Comparison of ENCODE assay signal across 14 cellular contexts in the genomic region with DNA sequence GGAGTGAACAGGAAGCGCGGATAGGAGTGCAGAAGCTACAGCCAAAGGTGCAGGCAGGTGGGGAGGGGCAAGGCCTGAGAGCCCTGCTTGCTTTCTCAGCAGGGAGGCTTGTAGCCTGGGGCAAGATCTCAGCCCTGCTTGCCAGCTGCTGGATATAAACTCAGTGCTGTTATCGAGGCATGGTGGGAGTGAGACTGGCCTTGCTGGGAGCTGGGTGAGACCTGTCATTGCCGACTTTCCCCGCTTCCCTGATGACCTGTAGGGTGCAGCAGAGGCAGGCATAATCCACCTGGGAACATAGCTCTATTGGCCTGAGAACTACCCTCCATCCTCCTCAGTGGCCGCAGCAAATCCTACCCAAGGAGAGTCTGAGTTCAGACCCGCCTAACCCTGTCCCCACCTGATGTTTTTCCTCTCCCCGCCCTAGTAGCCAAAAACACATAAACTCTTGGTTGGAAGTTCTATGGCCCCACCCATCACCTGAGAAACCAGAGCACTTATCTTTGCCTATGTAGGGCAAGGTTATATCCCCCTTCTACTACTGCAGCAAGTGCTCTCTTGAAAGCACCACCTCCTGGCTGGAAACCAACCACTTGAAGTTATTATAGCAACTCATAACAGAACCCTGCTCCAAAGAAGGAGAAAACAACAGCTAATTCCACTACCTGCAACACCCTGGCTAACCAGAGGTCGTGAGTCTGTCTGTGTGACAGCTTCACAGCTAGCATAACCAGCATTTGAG.
DNase-seq lines count a peak whose midpoint lies in the region; ATAC-seq, FAIRE-seq and TF ChIP-seq lines count a peak whose summit lies in the region.
"Had no signal": no experiment of that assay in that cellular context is flagged by ENCODE, and none has a peak within 500 bp of the region (broad histone marks: within the 10 kb centered on the region; RNA-seq: fewer than 3 reads in every experiment).

No MANE protein-coding gene starts in this region.

- 0% methylated on average over 8 of the region's 9 CpGs for WGBS in K562 (ENCODE audit: insufficient coverage, low coverage, missing lambda C conversion rate)
- 92 to 97% methylated on average over 9 of the region's 9 CpGs for WGBS in pancreas, 2 donors

- H3K27me3 ChIP-seq in K562 (ENCODE audit: control insufficient read depth in 2 of 2, insufficient read depth in 2 of 2, low read length in 2 of 2) (no peaks in the 10 kb centered on the region; a peak in 1 of 5 replicates), upper lobe of right lung (no peaks in the 10 kb centered on the region), pancreas (no peaks in the 10 kb centered on the region)

- CTCF ChIA-PET in K562 (lab: Yijun Ruan, JAX; ENCODE audit: low intra/inter-chr PET ratio) = no interaction called here

- TF ChIP-seq POLR2A in K562 (conservative IDR thresholded peaks at IDR 0.05) = no peak

- no peaks in the 10 kb centered on the region for H3K79me2 ChIP-seq in K562 (ENCODE audit: control insufficient read depth, insufficient read depth, low read length)

- H3K27ac ChIP-seq in K562 (ENCODE audit: extremely low read depth, low read depth, low read length) (no peak overlapping the region), upper lobe of right lung (no peak overlapping the region), pancreas (no peak overlapping the region)

- no peak for DNase-seq in Right ventricle myocardium superior
- DNase-seq in left cardiac atrium = no peak
- peak; percentile 30 for DNase-seq in NCI-H187 treated with DMSO at 0.1 percent for 48 hours (lab: John Stamatoyannopoulos, UW)
- DNase-seq in K562 (ENCODE audit: extremely low read depth in 1 of 4, low spot score in 3 of 4) = peak in 1 of 4 experiments; percentile 3
- DNase-seq in upper lobe of right lung = peak; percentile 64
- no peak for DNase-seq in pancreas
- DNase-seq in RPMI8226 = no peak
- DNase-seq: activated CD8-positive, alpha-beta T cell treated with anti-CD3 and anti-CD28 coated beads, Interleukin-2, amount 10 ng/mL, durations not matched to agents 7 days and 5 days; activated effector memory CD4-positive, alpha-beta T cell treated with Interleukin-2 at 50 U/mL for 16 hours; midbrain; MV-4-11; NCI-H774 had no signal

- H2AFZ ChIP-seq in K562 (ENCODE audit: low read depth, low read length) = no peak overlapping the region

- no TSS peak for BruUV-seq in K562 (replicated peaks; lab: Mats Ljungman, UMichigan)

- H3K36me3 ChIP-seq in K562 (ENCODE audit: control insufficient read depth, insufficient read depth, low read length) = no peaks in the 10 kb centered on the region
- H3K36me3 ChIP-seq in upper lobe of right lung = no peaks in the 10 kb centered on the region
- no peaks in the 10 kb centered on the region for H3K36me3 ChIP-seq in pancreas

- FAIRE-seq in K562 (lab: Jason Lieb, UNC) (no peak), pancreas (lab: Jason Lieb, UNC) (no peak)

- intact Hi-C loops in Right ventricle myocardium superior (cut with DNase I) (no loop called here), left cardiac atrium (cut with DNase I) (no loop called here), K562 (cut with micrococcal nuclease) (no loop called here), upper lobe of right lung (cut with DNase I) (no loop called here), pancreas (cut with DNase I) (no loop called here)

- in situ Hi-C loops in K562 (cut with MboI) = no loop called here

- no peak overlapping the region for H3K4me2 ChIP-seq in K562 (ENCODE audit: insufficient read depth, low read length)
- H3K4me2 ChIP-seq: smooth muscle cell had no signal

- no peak overlapping the region for H3K9ac ChIP-seq in K562 (ENCODE audit: insufficient read depth in 1 of 2, low read depth in 2 of 2, low read length in 2 of 2)

- H4K20me1 ChIP-seq in K562 (replicated peaks; ENCODE audit: control insufficient read depth, insufficient read depth, low read length) = no peaks in the 10 kb centered on the region

- H3K4me1 ChIP-seq in K562 (replicated peaks in 1 of 2; ENCODE audit: control insufficient read depth in 2 of 2, insufficient read depth in 2 of 2, low read length in 2 of 2) (no peaks in the 10 kb centered on the region), upper lobe of right lung (no peaks in the 10 kb centered on the region), pancreas (no peaks in the 10 kb centered on the region)

- TF ChIP-seq CTCF in K562 (IDR thresholded peaks at IDR 0.05 in 2 of 3, conservative IDR thresholded peaks at IDR 0.05 in 1 of 3; ENCODE audit: insufficient read depth in 2 of 3, low read depth in 1 of 3, low read length in 3 of 3) (peak in 1 of 3 experiments; percentile 3; a peak in 1 of 6 replicates), upper lobe of right lung (IDR thresholded peaks at IDR 0.05) (no peak), pancreas (IDR thresholded peaks at IDR 0.05) (no peak)

- TF ChIP-seq EP300 in K562 (IDR thresholded peaks at IDR 0.05; ENCODE audit: low read length) = no peak

- ATAC-seq in Right ventricle myocardium superior (ENCODE audit: poor library complexity) (peak; percentile 55), left cardiac atrium (no peak), K562 (peak; percentile 61; the same call in 2 of the 3 replicates), upper lobe of right lung (peak; percentile 95), pancreas (no peak), GM18907 (IDR thresholded peaks at IDR 0.05; ENCODE audit: unreplicated experiment) (no peak)
- ATAC-seq: activated CD8-positive, alpha-beta T cell treated with anti-CD3 and anti-CD28 coated beads, Interleukin-2, amount 10 ng/mL, durations not matched to agents 7 days and 5 days had no signal

- H3K9me3 ChIP-seq in K562 (replicated peaks; ENCODE audit: control insufficient read depth, insufficient read depth, low read depth, low read length) (no peaks in the 10 kb centered on the region), upper lobe of right lung (no peaks in the 10 kb centered on the region), pancreas (no peaks in the 10 kb centered on the region)

- TF ChIP-seq RAD21 in K562 (CRISPR knock-in tag; conservative IDR thresholded peaks at IDR 0.05 in 1 of 2, IDR thresholded peaks at IDR 0.05 in 1 of 2) = no peak

- POLR2A ChIA-PET in K562 (lab: Yijun Ruan, JAX) = no interaction called here

- H3K9me1 ChIP-seq in K562 (ENCODE audit: control insufficient read depth, insufficient read depth, low read length) = no peaks in the 10 kb centered on the region

- H3K4me3 ChIP-seq in K562 (no peak overlapping the region), upper lobe of right lung (no peak overlapping the region), pancreas (no peak overlapping the region)
- H3K4me3 ChIP-seq: smooth muscle cell had no signal

TF ChIP-seq in K562, 482 proteins besides CTCF, POLR2A, EP300 and RAD21 (continues in another document):
- no peak for TF ChIP-seq EP400 (IDR thresholded peaks at IDR 0.05)
- no peak for TF ChIP-seq NONO (IDR thresholded peaks at IDR 0.05; ENCODE audit: low read depth in 2 of 2, low read length in 1 of 2)
- no peak for TF ChIP-seq ZFP36 (IDR thresholded peaks at IDR 0.05; ENCODE audit: low read depth, low read length, partially characterized antibody)
- TF ChIP-seq RCOR1 (IDR thresholded peaks at IDR 0.05; ENCODE audit: borderline replicate concordance in 1 of 2, low read depth in 2 of 2, low read length in 2 of 2) = no peak
- no peak for TF ChIP-seq ZNF583 (CRISPR knock-in tag; IDR thresholded peaks at IDR 0.05)
- TF ChIP-seq, protein P1, sequence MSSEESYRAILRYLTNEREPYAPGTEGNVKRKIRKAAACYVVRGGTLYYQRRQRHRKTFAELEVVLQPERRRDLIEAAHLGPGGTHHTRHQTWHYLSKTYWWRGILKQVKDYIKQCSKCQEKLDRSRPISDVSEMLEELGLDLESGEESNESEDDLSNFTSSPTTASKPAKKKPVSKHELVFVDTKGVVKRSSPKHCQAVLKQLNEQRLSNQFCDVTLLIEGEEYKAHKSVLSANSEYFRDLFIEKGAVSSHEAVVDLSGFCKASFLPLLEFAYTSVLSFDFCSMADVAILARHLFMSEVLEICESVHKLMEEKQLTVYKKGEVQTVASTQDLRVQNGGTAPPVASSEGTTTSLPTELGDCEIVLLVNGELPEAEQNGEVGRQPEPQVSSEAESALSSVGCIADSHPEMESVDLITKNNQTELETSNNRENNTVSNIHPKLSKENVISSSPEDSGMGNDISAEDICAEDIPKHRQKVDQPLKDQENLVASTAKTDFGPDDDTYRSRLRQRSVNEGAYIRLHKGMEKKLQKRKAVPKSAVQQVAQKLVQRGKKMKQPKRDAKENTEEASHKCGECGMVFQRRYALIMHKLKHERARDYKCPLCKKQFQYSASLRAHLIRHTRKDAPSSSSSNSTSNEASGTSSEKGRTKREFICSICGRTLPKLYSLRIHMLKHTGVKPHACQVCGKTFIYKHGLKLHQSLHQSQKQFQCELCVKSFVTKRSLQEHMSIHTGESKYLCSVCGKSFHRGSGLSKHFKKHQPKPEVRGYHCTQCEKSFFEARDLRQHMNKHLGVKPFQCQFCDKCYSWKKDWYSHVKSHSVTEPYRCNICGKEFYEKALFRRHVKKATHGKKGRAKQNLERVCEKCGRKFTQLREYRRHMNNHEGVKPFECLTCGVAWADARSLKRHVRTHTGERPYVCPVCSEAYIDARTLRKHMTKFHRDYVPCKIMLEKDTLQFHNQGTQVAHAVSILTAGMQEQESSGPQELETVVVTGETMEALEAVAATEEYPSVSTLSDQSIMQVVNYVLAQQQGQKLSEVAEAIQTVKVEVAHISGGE (CRISPR knock-in tag; IDR thresholded peaks at IDR 0.05) = no peak
- no peak for TF ChIP-seq SRSF1 (IDR thresholded peaks at IDR 0.05; ENCODE audit: low read depth, low read length)
- TF ChIP-seq LARP7 (IDR thresholded peaks at IDR 0.05) = no peak
- TF ChIP-seq PHF20 (IDR thresholded peaks at IDR 0.05; ENCODE audit: partially characterized antibody) = no peak
- TF ChIP-seq RFX5 (IDR thresholded peaks at IDR 0.05; ENCODE audit: low read depth, low read length) = no peak
- TF ChIP-seq LCOR (CRISPR knock-in tag; IDR thresholded peaks at IDR 0.05) = no peak
- no peak for TF ChIP-seq ZNF121 (CRISPR knock-in tag; conservative IDR thresholded peaks at IDR 0.05)

Comparison
In these comparisons a context has a peak if more than half of its experiments do, and no peak if none do; other contexts are left out.
1. ATAC-seq: peak in Right ventricle myocardium superior (single experiment), K562 (single experiment) and upper lobe of right lung (single experiment); none in left cardiac atrium (0 of 2), pancreas (0 of 4) and GM18907 (single experiment).
2. DNase-seq: peak in NCI-H187 treated with DMSO at 0.1 percent for 48 hours (single experiment) and upper lobe of right lung (single experiment); none in Right ventricle myocardium superior (single experiment), left cardiac atrium (single experiment), pancreas (0 of 6) and RPMI8226 (single experiment).